8 cellular contexts compared by ENCODE assay signal in genomic region chr1:160400646-160401486, GRCh38. TPM values are rescaled to one million over a fixed set of nuclear protein-coding genes. Genes with fewer than 3 reads are reported as not detected.
DNase-seq lines count a peak whose midpoint lies in the region; ATAC-seq and TF ChIP-seq lines count a peak whose summit lies in the region.

No MANE protein-coding gene starts in this region.

- peak overlapping the region; percentile 96 for H2AFZ ChIP-seq in SK-N-SH (ENCODE audit: low read depth)

- 9% methylated on average over 49 of the region's 55 CpGs for WGBS in SK-N-SH (ENCODE audit: low lambda C conversion rate)

- peak overlapping the region; percentile 95 to 97 for H3K4me3 ChIP-seq in SK-N-SH (ENCODE audit: low read depth in 2 of 2, low read length in 1 of 2)
- H3K4me3 ChIP-seq in cardiac muscle cell: peak overlapping the region; percentile 79
- H3K4me3 ChIP-seq in rectal smooth muscle tissue (ENCODE audit: low read length): peak overlapping the region; percentile 71
- H3K4me3 ChIP-seq in foreskin fibroblast (ENCODE audit: low read depth in 1 of 2, low read length in 2 of 2): no peak overlapping the region

- no peaks in the 10 kb centered on the region for H3K9me2 ChIP-seq in SK-N-SH

- no peaks in the 10 kb centered on the region; the same call in 1 of the 2 replicates for H3K27me3 ChIP-seq in SK-N-SH (ENCODE audit: insufficient read depth)
- H3K27me3 ChIP-seq in cardiac muscle cell: no peaks in the 10 kb centered on the region
- H3K27me3 ChIP-seq in rectal smooth muscle tissue (ENCODE audit: control insufficient read depth, insufficient read depth, low read length): no peaks in the 10 kb centered on the region

- POLR2A ChIA-PET in SK-N-SH (lab: Yijun Ruan, JAX): interaction anchor here (0.7 to 1.0 kb wide), 2 partner anchors 138 to 192 kb away, joined by 3 to 4 read pairs; partner anchors contain the start of gene DCAF8

- no peaks in the 10 kb centered on the region for H3F3A ChIP-seq in SK-N-SH (replicated peaks; ENCODE audit: insufficient read depth)

- H3K36me3 ChIP-seq in SK-N-SH (replicated peaks in 1 of 2; ENCODE audit: control insufficient read depth in 1 of 2, insufficient read depth in 2 of 2, low read length in 1 of 2): no peaks in the 10 kb centered on the region
- no peaks in the 10 kb centered on the region for H3K36me3 ChIP-seq in cardiac muscle cell
- no peaks in the 10 kb centered on the region for H3K36me3 ChIP-seq in rectal smooth muscle tissue (ENCODE audit: control insufficient read depth, insufficient read depth, low read length)

- peak overlapping the region; percentile 92 for H3K9ac ChIP-seq in SK-N-SH
- H3K9ac ChIP-seq in rectal smooth muscle tissue (ENCODE audit: low read length): no peak overlapping the region

- CTCF ChIA-PET in SK-N-SH (lab: Yijun Ruan, JAX): interaction anchor here (0.9 to 1.0 kb wide), 2 partner anchors 9 to 64 kb away, joined by 3 read pairs; no protein-coding TSS in a partner anchor

- H4K20me1 ChIP-seq in SK-N-SH (ENCODE audit: insufficient read depth): no peaks in the 10 kb centered on the region

- no peak for TF ChIP-seq RAD21 in SK-N-SH (IDR thresholded peaks at IDR 0.05; ENCODE audit: low read length)

- H3K9me3 ChIP-seq in SK-N-SH (no peaks in the 10 kb centered on the region), cardiac muscle cell (ENCODE audit: low read depth) (no peaks in the 10 kb centered on the region)

- peaks cover 0 to 35% of the 10 kb centered on the region in 2 experiments; a peak in 2 of 4 replicates for H3K4me1 ChIP-seq in SK-N-SH (ENCODE audit: control insufficient read depth in 1 of 2, insufficient read depth in 2 of 2, low read depth in 1 of 2, low read length in 1 of 2)
- peaks cover 33% of the 10 kb centered on the region for H3K4me1 ChIP-seq in cardiac muscle cell (ENCODE audit: low read depth)
- peaks cover 4% of the 10 kb centered on the region for H3K4me1 ChIP-seq in rectal smooth muscle tissue (ENCODE audit: control insufficient read depth, insufficient read depth, low read length)

- TF ChIP-seq CTCF in SK-N-SH (IDR thresholded peaks at IDR 0.05) (no peak; the same call in 1 of the 2 replicates), cardiac muscle cell (IDR thresholded peaks at IDR 0.05; ENCODE audit: low read depth, low read length) (no peak), foreskin fibroblast (IDR thresholded peaks at IDR 0.05; ENCODE audit: low read depth, low read length) (no peak)

- no peak for TF ChIP-seq EP300 in SK-N-SH (IDR thresholded peaks at IDR 0.05; ENCODE audit: borderline replicate concordance in 1 of 2, low read depth in 1 of 2, low read length in 1 of 2)

- DNase-seq in DMS53 (lab: John Stamatoyannopoulos, UW) (peak; percentile 55), DMS53 treated with DMSO at 0.1 percent for 48 hours (lab: John Stamatoyannopoulos, UW; ENCODE audit: unreplicated experiment) (no peak), SK-N-SH (peak; percentile 86), cardiac muscle cell (ENCODE audit: low read depth in 1 of 2, low spot score in 1 of 2) (peak in 1 of 2 donors; percentile 60), foreskin fibroblast (no peak), NCI-H2196 (lab: John Stamatoyannopoulos, UW; ENCODE audit: unreplicated experiment) (no peak)

- ATAC-seq in HG02610 (IDR thresholded peaks at IDR 0.05; ENCODE audit: unreplicated experiment): no peak

- peak overlapping the region in 1 of 2 experiments; percentile 84; a peak in 2 of 4 replicates for H3K27ac ChIP-seq in SK-N-SH (ENCODE audit: low read depth in 2 of 2, low read length in 1 of 2)
- H3K27ac ChIP-seq in cardiac muscle cell: peak overlapping the region; percentile 61
- H3K27ac ChIP-seq in rectal smooth muscle tissue (ENCODE audit: low read depth, low read length): peak overlapping the region; percentile 62

- peak overlapping the region; percentile 86 for H3K4me2 ChIP-seq in SK-N-SH

- no peaks in the 10 kb centered on the region for H3K79me2 ChIP-seq in SK-N-SH (ENCODE audit: insufficient read depth)

TF ChIP-seq in SK-N-SH, 30 proteins besides CTCF, POLR2A, EP300 and RAD21:
- TF ChIP-seq TCF12 (IDR thresholded peaks at IDR 0.05) (no peak), CHD2 (IDR thresholded peaks at IDR 0.05; ENCODE audit: low read length, partially characterized antibody) (peak; percentile 51)

RNA-seq across cellular contexts. Expression of gene VANGL2, which starts 0.5 kb away (rescaled TPM):
- 13.4 and 17.5 TPM in 2 replicates for polyA plus RNA-seq in SK-N-SH (2012; rRNA removed)
- polyA plus RNA-seq in SK-N-SH (2012; cell fraction: cytosol; rRNA removed): 9.1 and 11.0 TPM in 2 replicates
- 26.6 and 32.0 TPM in 2 replicates for polyA plus RNA-seq in SK-N-SH (2012; cell fraction: nucleus; rRNA removed)
- total RNA-seq in cardiac muscle cell: 14.1 and 24.6 TPM in 2 replicates
- polyA plus RNA-seq in cardiac muscle cell: 15.2 and 22.0 TPM in 2 replicates

RNA-seq across cellular contexts. Expression of gene NHLH1, which starts 34.0 kb away (rescaled TPM):
- 0.16 and 0.18 TPM in 2 replicates for polyA plus RNA-seq in SK-N-SH (2012; rRNA removed)
- 0.04 and 0.09 TPM in 2 replicates for polyA plus RNA-seq in SK-N-SH (2012; cell fraction: cytosol; rRNA removed)
- polyA plus RNA-seq in SK-N-SH (2012; cell fraction: nucleus; rRNA removed): 0.45 and 0.56 TPM in 2 replicates
- 0.11 and 0.12 TPM in 2 replicates for total RNA-seq in cardiac muscle cell
- polyA plus RNA-seq in cardiac muscle cell: 1.6 TPM in 1 of 2 replicates, not detected in the other

RNA-seq across cellular contexts. Expression of gene NCSTN, which starts 57.7 kb away (rescaled TPM):
- polyA plus RNA-seq in SK-N-SH (2012; rRNA removed): 165 and 226 TPM in 2 replicates
- polyA plus RNA-seq in SK-N-SH (2012; cell fraction: cytosol; rRNA removed): 119 and 142 TPM in 2 replicates
- polyA plus RNA-seq in SK-N-SH (2012; cell fraction: nucleus; rRNA removed): 207 and 239 TPM in 2 replicates
- 55.4 and 65.8 TPM in 2 replicates for total RNA-seq in cardiac muscle cell
- 97.8 and 113 TPM in 2 replicates for polyA plus RNA-seq in cardiac muscle cell

RNA-seq across cellular contexts. Expression of gene COPA, which starts 57.8 kb away (rescaled TPM):
- polyA plus RNA-seq in SK-N-SH (2012; rRNA removed): 91.4 and 122 TPM in 2 replicates
- polyA plus RNA-seq in SK-N-SH (2012; cell fraction: cytosol; rRNA removed): 86.6 and 96.8 TPM in 2 replicates
- polyA plus RNA-seq in SK-N-SH (2012; cell fraction: nucleus; rRNA removed): 105 and 128 TPM in 2 replicates
- total RNA-seq in cardiac muscle cell: 115 and 129 TPM in 2 replicates
- 139 and 157 TPM in 2 replicates for polyA plus RNA-seq in cardiac muscle cell

Comparison
In these comparisons a context has a peak if more than half of its experiments do, and no peak if none do; other contexts are left out.
1. DNase-seq: peak in DMS53 (single experiment) and SK-N-SH (single experiment); none in DMS53 treated with DMSO at 0.1 percent for 48 hours (single experiment), foreskin fibroblast (0 of 2) and NCI-H2196 (single experiment).
2. H3K4me3 ChIP-seq: peak in SK-N-SH (2 of 2), cardiac muscle cell (single experiment) and rectal smooth muscle tissue (single experiment); none in foreskin fibroblast (0 of 2).